In the genomic region with DNA sequence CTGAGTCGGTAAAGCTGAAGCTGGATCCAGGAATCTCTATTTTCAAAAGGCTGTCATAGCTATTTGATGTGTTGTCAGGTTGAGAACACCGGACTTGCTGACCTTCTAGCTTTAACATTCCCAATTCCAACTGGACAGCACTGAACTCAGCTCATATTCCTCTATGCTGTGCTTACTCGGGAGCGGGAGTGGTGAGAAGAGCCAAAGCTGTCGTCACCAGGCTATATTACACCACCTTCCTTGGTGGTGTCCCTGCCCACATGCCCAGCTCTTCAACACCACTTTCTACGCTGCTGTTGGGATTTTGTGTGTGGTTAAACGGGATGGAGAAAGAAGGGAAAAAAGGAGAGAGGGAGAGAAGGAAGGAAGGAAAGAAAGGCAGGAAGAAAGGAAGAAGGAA, we compare ENCODE assay signal across 10 cellular contexts.
"Had no signal": no experiment of that assay in that cellular context is flagged by ENCODE, and none has a peak within 500 bp of the region (broad histone marks: within the 10 kb centered on the region; RNA-seq: fewer than 3 reads in every experiment).

No MANE protein-coding gene starts in this region.

- H3K36me3 ChIP-seq: upper lobe of right lung had no signal

- DNase-seq: activated CD4-positive, alpha-beta T cell treated with anti-CD3 and anti-CD28 coated beads for 4 hours; activated CD8-positive, alpha-beta memory T cell treated with anti-CD3 and anti-CD28 coated beads, Interleukin-2, amount 50 U/mL, for 48 hours; activated CD8-positive, alpha-beta T cell treated with anti-CD3 and anti-CD28 coated beads, Interleukin-2, amount 10 ng/mL, durations not matched to agents 7 days and 5 days; activated naive CD4-positive, alpha-beta T cell treated with Interleukin-2 at 50 U/mL for 16 hours; dermis blood vessel endothelial cell; endodermal cell; glutamatergic neuron; stimulated activated naive CD4-positive, alpha-beta T cell; T-helper 9 cell; upper lobe of right lung had no signal

- H3K4me1 ChIP-seq: upper lobe of right lung had no signal

- H3K27me3 ChIP-seq: upper lobe of right lung had no signal

- ATAC-seq: activated CD8-positive, alpha-beta T cell treated with anti-CD3 and anti-CD28 coated beads, Interleukin-2, amount 10 ng/mL, durations not matched to agents 7 days and 5 days; upper lobe of right lung had no signal

- H3K9me3 ChIP-seq: upper lobe of right lung had no signal

- H3K4me3 ChIP-seq: upper lobe of right lung had no signal
